ENCODE assay signal across 21 cellular contexts in genomic region chr4:20318899-20319291, GRCh38.
A peak's percentile ranks its signal among the peaks of the same experiment; 100 is the strongest.
DNase-seq lines count a peak whose midpoint lies in the region; ATAC-seq and TF ChIP-seq lines count a peak whose summit lies in the region.
"Had no signal": no experiment of that assay in that cellular context is flagged by ENCODE, and none has a peak within 500 bp of the region (broad histone marks: within the 10 kb centered on the region; RNA-seq: fewer than 3 reads in every experiment).

No MANE protein-coding gene starts in this region.

- H3K23ac ChIP-seq in neuronal stem cell (ENCODE audit: low read depth, low read length, poor library complexity): no peak overlapping the region

- intact Hi-C loops in esophagus squamous epithelium (cut with DNase I): no loop called here

- no peak overlapping the region for H2BK5ac ChIP-seq in neuronal stem cell (ENCODE audit: low read length)

- no peak overlapping the region for H3K4me2 ChIP-seq in neuronal stem cell (ENCODE audit: insufficient read depth, low read length, poor library complexity, severe bottlenecking)

- H3K27ac Mint-ChIP-seq in HFFc6 (no peak overlapping the region), brain (peak overlapping the region in 3 of 5 experiments; percentile 33 to 88 (median 85))
- no peak overlapping the region for H3K27ac Mint-ChIP-seq in activated naive CD8-positive, alpha-beta T cell treated with anti-CD3 and anti-CD28 coated beads for 36 hours
- H3K27ac Mint-ChIP-seq: activated naive CD8-positive, alpha-beta T cell treated with anti-CD3 and anti-CD28 coated beads, Interleukin-2, amount 10 ng/mL, durations not matched to agents 7 days and 5 days; activated T-helper 1 cell treated with anti-CD3 and anti-CD28 coated beads, Interleukin-12 subunit alpha, Interleukin-12 subunit beta, Interleukin-2, Interleukin-4 antibody, amounts not matched to agents 30 ng/mL and 10 ng/mL and 1 ng/mL, durations not matched to agents 14 hours and 24 hours and 36 hours; progenitor cell of endocrine pancreas had no signal

- H3K4ac ChIP-seq in neuronal stem cell (ENCODE audit: low read length): no peak overlapping the region

- no peak overlapping the region for H3K18ac ChIP-seq in neuronal stem cell (ENCODE audit: low read length)

- H3K9me3 ChIP-seq in neuronal stem cell (replicated peaks in 1 of 2; ENCODE audit: control insufficient read depth in 2 of 2, insufficient read depth in 1 of 2, low read depth in 1 of 2, low read length in 2 of 2): no peaks in the 10 kb centered on the region
- H3K9me3 ChIP-seq in esophagus squamous epithelium: no peaks in the 10 kb centered on the region
- H3K9me3 ChIP-seq: lower lobe of right lung had no signal

- H2BK15ac ChIP-seq in neuronal stem cell (ENCODE audit: low read length): no peak overlapping the region

- peak overlapping the region; percentile 55 for H2AFZ ChIP-seq in neuronal stem cell (ENCODE audit: low read length)

- no peaks in the 10 kb centered on the region for H3K27me3 Mint-ChIP-seq in HFFc6 (ENCODE audit: insufficient read depth)
- H3K27me3 Mint-ChIP-seq in brain: peaks cover 27% of the 10 kb centered on the region
- H3K27me3 Mint-ChIP-seq in activated naive CD8-positive, alpha-beta T cell treated with anti-CD3 and anti-CD28 coated beads for 36 hours: no peaks in the 10 kb centered on the region
- H3K27me3 Mint-ChIP-seq: activated naive CD8-positive, alpha-beta T cell treated with anti-CD3 and anti-CD28 coated beads, Interleukin-2, amount 10 ng/mL, durations not matched to agents 7 days and 5 days; progenitor cell of endocrine pancreas had no signal

- peaks cover 19% of the 10 kb centered on the region for H3K36me3 Mint-ChIP-seq in HFFc6 (ENCODE audit: low read depth)
- no peaks in the 10 kb centered on the region for H3K36me3 Mint-ChIP-seq in brain
- H3K36me3 Mint-ChIP-seq in activated naive CD8-positive, alpha-beta T cell treated with anti-CD3 and anti-CD28 coated beads for 36 hours: no peaks in the 10 kb centered on the region
- H3K36me3 Mint-ChIP-seq: activated naive CD8-positive, alpha-beta T cell treated with anti-CD3 and anti-CD28 coated beads, Interleukin-2, amount 10 ng/mL, durations not matched to agents 7 days and 5 days had no signal

- H2BK12ac ChIP-seq in neuronal stem cell (ENCODE audit: low read length): no peak overlapping the region

- H3K4me1 ChIP-seq in neuronal stem cell (ENCODE audit: control insufficient read depth in 2 of 2, insufficient read depth in 1 of 2, low read depth in 1 of 2, low read length in 2 of 2): peaks cover 2 to 31% of the 10 kb centered on the region in 2 donors
- peaks cover 0 to 19% (median 0%) of the 10 kb centered on the region in 3 donors for H3K4me1 ChIP-seq in esophagus squamous epithelium
- H3K4me1 ChIP-seq: lower lobe of right lung had no signal

- no peak for TF ChIP-seq POLR2A in esophagus squamous epithelium (IDR thresholded peaks at IDR 0.05)

- no peak overlapping the region for H2AK5ac ChIP-seq in neuronal stem cell (ENCODE audit: low read depth, low read length)

- no peak overlapping the region for H2BK120ac ChIP-seq in neuronal stem cell (ENCODE audit: low read depth, low read length)

- no peak overlapping the region for H3K14ac ChIP-seq in neuronal stem cell (ENCODE audit: low read length)

- ATAC-seq in GM18907 (IDR thresholded peaks at IDR 0.05; ENCODE audit: unreplicated experiment): no peak
- no peak for ATAC-seq in HG02798 (IDR thresholded peaks at IDR 0.05; ENCODE audit: poor library complexity, unreplicated experiment)
- ATAC-seq: lower lobe of right lung had no signal

- H3K36me3 ChIP-seq in neuronal stem cell (replicated peaks in 1 of 2; ENCODE audit: control insufficient read depth in 2 of 2, insufficient read depth in 2 of 2, low read length in 2 of 2) (no peaks in the 10 kb centered on the region), esophagus squamous epithelium (no peaks in the 10 kb centered on the region)
- H3K36me3 ChIP-seq: lower lobe of right lung had no signal

- H3K9ac ChIP-seq in neuronal stem cell (ENCODE audit: low read depth, low read length, poor library complexity): no peak overlapping the region

- H4K91ac ChIP-seq in neuronal stem cell (ENCODE audit: low read depth, low read length, poor library complexity): no peak overlapping the region

- no peak for DNase-seq in HFFc6
- peak; percentile 97 for DNase-seq in NCI-H2081 treated with DMSO at 0.1 percent for 48 hours (lab: John Stamatoyannopoulos, UW)
- DNase-seq in neuronal stem cell (ENCODE audit: low spot score): no peak
- DNase-seq in esophagus squamous epithelium (lab: John Stamatoyannopoulos, UW): no peak
- DNase-seq in activated naive CD8-positive, alpha-beta T cell treated with anti-CD3 and anti-CD28 coated beads for 36 hours: no peak
- DNase-seq: activated CD4-positive, CD25-positive, alpha-beta regulatory T cell; activated naive CD8-positive, alpha-beta T cell treated with anti-CD3 and anti-CD28 coated beads, Interleukin-2, amount 10 ng/mL, durations not matched to agents 7 days and 5 days; AML-193; head of caudate nucleus; Kasumi-1; lower lobe of right lung; NCI-H1436 treated with DMSO at 0.1 percent for 48 hours; NCI-H524 treated with DMSO at 0.1 percent for 48 hours; OCI-M1; small intestine; stimulated activated CD4-positive, alpha-beta T cell treated with anti-CD3 and anti-CD28 coated beads, Interleukin-4, amount 100 ng/mL, for 4 hours had no signal

- H4K8ac ChIP-seq in neuronal stem cell (ENCODE audit: low read depth, low read length): no peak overlapping the region

- H3K4me1 Mint-ChIP-seq in HFFc6 (ENCODE audit: low read depth): peaks cover 69% of the 10 kb centered on the region
- H3K4me1 Mint-ChIP-seq in brain: peaks cover 51% of the 10 kb centered on the region
- no peaks in the 10 kb centered on the region for H3K4me1 Mint-ChIP-seq in activated naive CD8-positive, alpha-beta T cell treated with anti-CD3 and anti-CD28 coated beads for 36 hours
- H3K4me1 Mint-ChIP-seq: activated naive CD8-positive, alpha-beta T cell treated with anti-CD3 and anti-CD28 coated beads, Interleukin-2, amount 10 ng/mL, durations not matched to agents 7 days and 5 days had no signal

- H3K79me1 ChIP-seq in neuronal stem cell (ENCODE audit: low read depth, low read length): no peaks in the 10 kb centered on the region

- H3K27me3 ChIP-seq in neuronal stem cell (ENCODE audit: control insufficient read depth in 3 of 3, insufficient read depth in 3 of 3, low read depth in 1 of 3, low read length in 3 of 3): no peaks in the 10 kb centered on the region
- H3K27me3 ChIP-seq in esophagus squamous epithelium: no peaks in the 10 kb centered on the region

- H3K4me3 ChIP-seq in neuronal stem cell (ENCODE audit: low read length in 2 of 2): no peak overlapping the region
- H3K4me3 ChIP-seq in esophagus squamous epithelium: no peak overlapping the region
- H3K4me3 ChIP-seq: lower lobe of right lung had no signal

- TF ChIP-seq CTCF in HFFc6 (IDR thresholded peaks at IDR 0.05): no peak
- no peak for TF ChIP-seq CTCF in brain (conservative IDR thresholded peaks at IDR 0.05)
- no peak for TF ChIP-seq CTCF in esophagus squamous epithelium (IDR thresholded peaks at IDR 0.05)

- peak overlapping the region; percentile 33; the same call in 1 of the 2 replicates for H3K4me3 Mint-ChIP-seq in HFFc6
- peak overlapping the region in 4 of 5 experiments; percentile 50 to 70 (median 56) for H3K4me3 Mint-ChIP-seq in brain
- H3K4me3 Mint-ChIP-seq in activated naive CD8-positive, alpha-beta T cell treated with anti-CD3 and anti-CD28 coated beads for 36 hours: no peak overlapping the region
- H3K4me3 Mint-ChIP-seq: activated naive CD8-positive, alpha-beta T cell treated with anti-CD3 and anti-CD28 coated beads, Interleukin-2, amount 10 ng/mL, durations not matched to agents 7 days and 5 days; activated T-helper 1 cell treated with anti-CD3 and anti-CD28 coated beads, Interleukin-12 subunit alpha, Interleukin-12 subunit beta, Interleukin-2, Interleukin-4 antibody, amounts not matched to agents 30 ng/mL and 10 ng/mL and 1 ng/mL, durations not matched to agents 14 hours and 24 hours and 36 hours had no signal

- WGBS in neuronal stem cell (ENCODE audit: extremely low coverage in 2 of 2, insufficient read length in 2 of 2, insufficient replicate concordance in 1 of 2), 2 donors: no CpG with 5 or more reads among the region's 1 CpG
- 55 to 89% methylated on average over 1 of the region's 1 CpG for WGBS in esophagus squamous epithelium, 2 donors

- H3K9me3 Mint-ChIP-seq in HFFc6 (no peaks in the 10 kb centered on the region), brain (no peaks in the 10 kb centered on the region)
- H3K9me3 Mint-ChIP-seq in activated naive CD8-positive, alpha-beta T cell treated with anti-CD3 and anti-CD28 coated beads for 36 hours: no peaks in the 10 kb centered on the region
- H3K9me3 Mint-ChIP-seq: activated T-helper 1 cell treated with anti-CD3 and anti-CD28 coated beads, Interleukin-12 subunit alpha, Interleukin-12 subunit beta, Interleukin-2, Interleukin-4 antibody, amounts not matched to agents 30 ng/mL and 10 ng/mL and 1 ng/mL, durations not matched to agents 14 hours and 24 hours and 36 hours had no signal

- no peak overlapping the region for H3K27ac ChIP-seq in neuronal stem cell (replicated peaks; ENCODE audit: low read length)
- no peak overlapping the region for H3K27ac ChIP-seq in esophagus squamous epithelium
- H3K27ac ChIP-seq: lower lobe of right lung had no signal

Comparison
In these comparisons a context has a peak if more than half of its experiments do, and no peak if none do; other contexts are left out.
1. H3K27ac Mint-ChIP-seq: peak in brain (3 of 5); none in HFFc6 (single experiment) and activated naive CD8-positive, alpha-beta T cell treated with anti-CD3 and anti-CD28 coated beads for 36 hours (single experiment).